Comparison of ENCODE assay signal across 12 cellular contexts in the genomic region with DNA sequence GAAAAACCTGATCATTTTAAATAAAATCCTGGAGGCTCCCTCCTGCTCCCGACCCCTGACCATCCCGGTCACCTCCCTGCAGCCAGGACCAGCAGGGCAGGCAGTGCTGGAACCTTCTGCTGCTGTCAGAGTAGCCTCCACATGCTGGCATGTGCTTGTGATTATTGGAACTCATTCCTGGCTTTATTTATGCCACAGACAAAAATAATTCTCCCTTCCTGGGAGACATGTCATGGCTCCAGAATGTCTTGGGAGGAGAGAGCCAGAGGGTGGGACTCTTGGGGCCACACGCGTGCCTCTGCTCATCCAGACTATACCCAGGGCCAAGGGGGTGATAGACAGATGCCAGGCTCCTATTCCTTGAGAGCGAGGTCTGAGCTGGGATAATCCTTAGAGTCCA.
"Had no signal": no experiment of that assay in that cellular context is flagged by ENCODE, and none has a peak within 500 bp of the region (broad histone marks: within the 10 kb centered on the region; RNA-seq: fewer than 3 reads in every experiment).

No MANE protein-coding gene starts in this region.

- FAIRE-seq: islet of Langerhans, urothelium cell line had no signal

- H3K4me3 ChIP-seq: esophagus muscularis mucosa, left lung, sigmoid colon had no signal

- H3K36me3 ChIP-seq: esophagus muscularis mucosa, left lung, sigmoid colon had no signal

- DNase-seq: activated effector memory CD4-positive, alpha-beta T cell treated with Interleukin-2 at 50 U/mL for 16 hours; activated T-cell treated with anti-CD3 and anti-CD28 coated beads, Interleukin-2, amount 50 U/mL, for 1 hour; foreskin keratinocyte; left lung; mesendoderm; sigmoid colon; stimulated activated CD4-positive, alpha-beta T cell treated with anti-CD3 and anti-CD28 coated beads, Interleukin-12 subunit alpha, Interleukin-12 subunit beta, amount 100 ng/mL, for 4 hours; stimulated activated naive CD4-positive, alpha-beta T cell treated with Interleukin-2 at 50 U/mL for 16 hours had no signal

- H3K27ac ChIP-seq: foreskin keratinocyte, left lung, sigmoid colon had no signal

- H3K4me1 ChIP-seq: foreskin keratinocyte, left lung had no signal

- H3K27me3 ChIP-seq: esophagus muscularis mucosa, left lung, sigmoid colon had no signal

- ATAC-seq: activated CD4-positive, CD25-positive, alpha-beta regulatory T cell treated with anti-CD3 and anti-CD28 coated beads, Interleukin-2, amount 50 U/mL, for 24 hours; foreskin keratinocyte; left lung had no signal
